In genomic region chr1:2112280-2112701, GRCh38 we compare ENCODE assay signal across 19 cellular contexts.
A peak's percentile ranks its signal among the peaks of the same experiment; 100 is the strongest.
DNase-seq lines count a peak whose midpoint lies in the region; ATAC-seq and TF ChIP-seq lines count a peak whose summit lies in the region.
"Had no signal": no experiment of that assay in that cellular context is flagged by ENCODE, and none has a peak within 500 bp of the region (broad histone marks: within the 10 kb centered on the region; RNA-seq: fewer than 3 reads in every experiment).

No MANE protein-coding gene starts in this region.

- no peak for ATAC-seq in stimulated activated effector memory CD8-positive, alpha-beta T cell treated with anti-CD3 and anti-CD28 coated beads, Interleukin-12 subunit alpha, Interleukin-12 subunit beta, amount 100 ng/mL, for 72 hours
- no peak for ATAC-seq in GM18502 (IDR thresholded peaks at IDR 0.05; ENCODE audit: poor library complexity, unreplicated experiment)
- ATAC-seq: GM23338, left lobe of liver had no signal

- no peak overlapping the region for H3K27ac ChIP-seq in neural progenitor cell
- H3K27ac ChIP-seq: C4-2B, esophagus squamous epithelium, hepatocyte, tibial nerve had no signal

- H3F3A ChIP-seq in neural progenitor cell (ENCODE audit: low read depth), result peaks cover 24% of the 10 kb centered on the region

- no peaks in the 10 kb centered on the region for H3K27me3 Mint-ChIP-seq in IgD-negative memory B cell
- H3K27me3 Mint-ChIP-seq in neural progenitor cell (ENCODE audit: insufficient read depth, low read depth), result peaks cover 14% of the 10 kb centered on the region
- peaks cover 15% of the 10 kb centered on the region for H3K27me3 Mint-ChIP-seq in type B pancreatic cell
- no peaks in the 10 kb centered on the region for H3K27me3 Mint-ChIP-seq in activated CD4-positive, alpha-beta memory T cell treated with anti-CD3 and anti-CD28 coated beads for 36 hours

- no peak overlapping the region for H3K4me3 ChIP-seq in neural progenitor cell
- H3K4me3 ChIP-seq: dorsolateral prefrontal cortex, esophagus squamous epithelium, GM23338, hepatocyte had no signal

- no peaks in the 10 kb centered on the region for H3K36me3 ChIP-seq in neural progenitor cell
- H3K36me3 ChIP-seq: tibial nerve had no signal

- H3K4me1 ChIP-seq in neural progenitor cell, result peaks cover 20% of the 10 kb centered on the region
- H3K4me1 ChIP-seq: esophagus squamous epithelium, tibial nerve had no signal

- H3K27me3 ChIP-seq in neural progenitor cell, result no peaks in the 10 kb centered on the region
- H3K27me3 ChIP-seq: dorsolateral prefrontal cortex, hepatocyte had no signal

- POLR2A ChIA-PET in activated CD4-positive, alpha-beta memory T cell treated with anti-CD3 and anti-CD28 coated beads for 36 hours (lab: Charles Lee), result no interaction called here

- TF ChIP-seq CTCF in GM13976 (IDR thresholded peaks at IDR 0.05; ENCODE audit: borderline replicate concordance, control extremely low read depth, extremely low read depth, insufficient read depth, missing control alignments), result no peak
- no peak for TF ChIP-seq CTCF in neural progenitor cell (IDR thresholded peaks at IDR 0.05)
- no peak for TF ChIP-seq CTCF in type B pancreatic cell (conservative IDR thresholded peaks at IDR 0.05)

- DNase-seq in GM13976 (ENCODE audit: low spot score) (peak; percentile 84), SKM-1 treated with dmso at 0.1 percent for 144 hours (lab: John Stamatoyannopoulos, UW; ENCODE audit: unreplicated experiment) (peak; percentile 82), neural progenitor cell (ENCODE audit: low spot score) (no peak), type B pancreatic cell (ENCODE audit: extremely low spot score, unreplicated experiment) (no peak)
- DNase-seq in stimulated activated effector memory CD8-positive, alpha-beta T cell treated with anti-CD3 and anti-CD28 coated beads, Interleukin-12 subunit alpha, Interleukin-12 subunit beta, amount 100 ng/mL, for 72 hours (ENCODE audit: low spot score in 2 of 2), result no peak
- no peak for DNase-seq in activated CD4-positive, alpha-beta memory T cell treated with anti-CD3 and anti-CD28 coated beads for 36 hours
- DNase-seq: DND-41; esophagus squamous epithelium; NCI-H187 treated with DMSO at 0.1 percent for 48 hours; stimulated activated CD8-positive, alpha-beta memory T cell treated with anti-CD3 and anti-CD28 coated beads, Interleukin-4, amount 100 ng/mL, for 48 hours had no signal

- in situ Hi-C loops in GM13976 (cut with MboI; ENCODE audit: low sequenced_read_pairs, unreplicated experiment), result no loop called here

- intact Hi-C loops in activated CD4-positive, alpha-beta memory T cell treated with anti-CD3 and anti-CD28 coated beads for 36 hours (cut with micrococcal nuclease), result no loop called here

- no peaks in the 10 kb centered on the region for H3K9me3 ChIP-seq in neural progenitor cell (ENCODE audit: low read depth)
- H3K9me3 ChIP-seq: esophagus squamous epithelium, tibial nerve had no signal

- H3K4me3 Mint-ChIP-seq in IgD-negative memory B cell, result peak overlapping the region; percentile 50 to 82 (median 62)
- no peak overlapping the region for H3K4me3 Mint-ChIP-seq in neural progenitor cell
- H3K4me3 Mint-ChIP-seq in stimulated activated effector memory CD8-positive, alpha-beta T cell treated with anti-CD3 and anti-CD28 coated beads, Interleukin-12 subunit alpha, Interleukin-12 subunit beta, amount 100 ng/mL, for 72 hours, result no peak overlapping the region
- H3K4me3 Mint-ChIP-seq in type B pancreatic cell, result no peak overlapping the region
- no peak overlapping the region for H3K4me3 Mint-ChIP-seq in activated CD4-positive, alpha-beta memory T cell treated with anti-CD3 and anti-CD28 coated beads for 36 hours
- H3K4me3 Mint-ChIP-seq: GM23338, nephron had no signal

- peaks cover 5% of the 10 kb centered on the region for H3K79me2 ChIP-seq in neural progenitor cell (ENCODE audit: low read depth)

- H3K27ac Mint-ChIP-seq in IgD-negative memory B cell, result peak overlapping the region; percentile 78 to 84 (median 81)
- peak overlapping the region; percentile 46 for H3K27ac Mint-ChIP-seq in neural progenitor cell
- no peak overlapping the region for H3K27ac Mint-ChIP-seq in stimulated activated effector memory CD8-positive, alpha-beta T cell treated with anti-CD3 and anti-CD28 coated beads, Interleukin-12 subunit alpha, Interleukin-12 subunit beta, amount 100 ng/mL, for 72 hours
- H3K27ac Mint-ChIP-seq in type B pancreatic cell, result no peak overlapping the region
- no peak overlapping the region for H3K27ac Mint-ChIP-seq in activated CD4-positive, alpha-beta memory T cell treated with anti-CD3 and anti-CD28 coated beads for 36 hours
- H3K27ac Mint-ChIP-seq: GM23338, nephron had no signal

- no peak overlapping the region for H2AFZ ChIP-seq in neural progenitor cell (replicated peaks)
- H2AFZ ChIP-seq: GM23338, hepatocyte had no signal

- H3K4me1 Mint-ChIP-seq in IgD-negative memory B cell (peaks cover 10 to 19% (median 14%) of the 10 kb centered on the region in 3 donors), neural progenitor cell (peaks cover 18% of the 10 kb centered on the region), type B pancreatic cell (ENCODE audit: unreplicated experiment) (peaks cover 8% of the 10 kb centered on the region)
- H3K4me1 Mint-ChIP-seq in stimulated activated effector memory CD8-positive, alpha-beta T cell treated with anti-CD3 and anti-CD28 coated beads, Interleukin-12 subunit alpha, Interleukin-12 subunit beta, amount 100 ng/mL, for 72 hours, result peaks cover 14% of the 10 kb centered on the region
- H3K4me1 Mint-ChIP-seq in activated CD4-positive, alpha-beta memory T cell treated with anti-CD3 and anti-CD28 coated beads for 36 hours (ENCODE audit: low read depth), result peaks cover 7% of the 10 kb centered on the region

- no peak overlapping the region for H3K4me2 ChIP-seq in neural progenitor cell
- H3K4me2 ChIP-seq: GM23338, hepatocyte had no signal

- H3K9me3 Mint-ChIP-seq in IgD-negative memory B cell (no peaks in the 10 kb centered on the region), neural progenitor cell (no peaks in the 10 kb centered on the region), type B pancreatic cell (no peaks in the 10 kb centered on the region)
- H3K9me3 Mint-ChIP-seq in stimulated activated effector memory CD8-positive, alpha-beta T cell treated with anti-CD3 and anti-CD28 coated beads, Interleukin-12 subunit alpha, Interleukin-12 subunit beta, amount 100 ng/mL, for 72 hours, result no peaks in the 10 kb centered on the region
- H3K9me3 Mint-ChIP-seq in activated CD4-positive, alpha-beta memory T cell treated with anti-CD3 and anti-CD28 coated beads for 36 hours, result no peaks in the 10 kb centered on the region
- H3K9me3 Mint-ChIP-seq: GM23338, nephron had no signal

- H3K36me3 Mint-ChIP-seq in IgD-negative memory B cell (no peaks in the 10 kb centered on the region), neural progenitor cell (no peaks in the 10 kb centered on the region), type B pancreatic cell (no peaks in the 10 kb centered on the region)
- H3K36me3 Mint-ChIP-seq in stimulated activated effector memory CD8-positive, alpha-beta T cell treated with anti-CD3 and anti-CD28 coated beads, Interleukin-12 subunit alpha, Interleukin-12 subunit beta, amount 100 ng/mL, for 72 hours, result no peaks in the 10 kb centered on the region
- no peaks in the 10 kb centered on the region for H3K36me3 Mint-ChIP-seq in activated CD4-positive, alpha-beta memory T cell treated with anti-CD3 and anti-CD28 coated beads for 36 hours

- no peak overlapping the region for H3K9ac ChIP-seq in neural progenitor cell

- peaks cover 33% of the 10 kb centered on the region for H4K20me1 ChIP-seq in neural progenitor cell (ENCODE audit: low read depth)

- CTCF ChIA-PET in activated CD4-positive, alpha-beta memory T cell treated with anti-CD3 and anti-CD28 coated beads for 36 hours (lab: Charles Lee), result no interaction called here

Comparison
In these comparisons a context has a peak if more than half of its experiments do, and no peak if none do; other contexts are left out.
1. DNase-seq: peak in GM13976 (single experiment) and SKM-1 treated with dmso at 0.1 percent for 144 hours (single experiment); none in neural progenitor cell (single experiment), stimulated activated effector memory CD8-positive, alpha-beta T cell treated with anti-CD3 and anti-CD28 coated beads, Interleukin-12 subunit alpha, Interleukin-12 subunit beta, amount 100 ng/mL, for 72 hours (0 of 2), type B pancreatic cell (single experiment) and activated CD4-positive, alpha-beta memory T cell treated with anti-CD3 and anti-CD28 coated beads for 36 hours (single experiment).
2. H3K27ac Mint-ChIP-seq: peak in IgD-negative memory B cell (3 of 3) and neural progenitor cell (single experiment); none in stimulated activated effector memory CD8-positive, alpha-beta T cell treated with anti-CD3 and anti-CD28 coated beads, Interleukin-12 subunit alpha, Interleukin-12 subunit beta, amount 100 ng/mL, for 72 hours (single experiment), type B pancreatic cell (single experiment) and activated CD4-positive, alpha-beta memory T cell treated with anti-CD3 and anti-CD28 coated beads for 36 hours (single experiment).
3. H3K4me3 Mint-ChIP-seq: peak in IgD-negative memory B cell (4 of 4); none in neural progenitor cell (single experiment), stimulated activated effector memory CD8-positive, alpha-beta T cell treated with anti-CD3 and anti-CD28 coated beads, Interleukin-12 subunit alpha, Interleukin-12 subunit beta, amount 100 ng/mL, for 72 hours (single experiment), type B pancreatic cell (single experiment) and activated CD4-positive, alpha-beta memory T cell treated with anti-CD3 and anti-CD28 coated beads for 36 hours (single experiment).